ENCODE assay signal across 10 cellular contexts in the genomic region with DNA sequence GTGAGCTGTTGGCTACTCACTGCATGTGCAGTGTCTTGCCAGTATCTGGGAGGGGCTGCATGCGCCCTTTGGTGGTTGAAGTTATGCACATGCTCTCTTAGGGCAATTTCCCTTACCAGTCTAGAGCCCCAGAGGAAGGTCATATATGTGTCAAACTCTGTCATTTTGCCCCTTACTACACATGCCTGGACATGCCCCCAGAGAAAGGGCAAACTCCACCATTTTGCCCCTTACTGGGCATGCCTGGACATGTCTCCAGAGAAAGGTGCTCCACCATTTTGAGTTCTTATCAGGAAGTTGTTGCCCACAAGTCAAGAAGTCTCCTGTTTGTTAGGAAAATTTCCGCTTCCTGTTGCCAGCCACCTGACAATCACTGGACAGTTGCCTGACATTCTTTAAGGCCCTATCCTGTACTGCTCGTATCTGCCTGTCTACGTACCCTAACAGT. TPM values are rescaled to one million over a fixed set of nuclear protein-coding genes. Genes with fewer than 3 reads are reported as not detected.
DNase-seq lines count a peak whose midpoint lies in the region; ATAC-seq and TF ChIP-seq lines count a peak whose summit lies in the region.
"Had no signal": no experiment of that assay in that cellular context is flagged by ENCODE, and none has a peak within 500 bp of the region (broad histone marks: within the 10 kb centered on the region; RNA-seq: fewer than 3 reads in every experiment).

No MANE protein-coding gene starts in this region.

- H3K27ac ChIP-seq in substantia nigra (ENCODE audit: low read depth, low read length, poor library complexity, severe bottlenecking): no peak overlapping the region

- H3K4me3 ChIP-seq in foreskin fibroblast (ENCODE audit: low read depth in 1 of 2, low read length in 2 of 2): no peak overlapping the region
- H3K4me3 ChIP-seq: HAP-1 had no signal

- ATAC-seq in GM18907 (IDR thresholded peaks at IDR 0.05; ENCODE audit: unreplicated experiment): peak; percentile 61
- no peak for ATAC-seq in left colon
- no peak for ATAC-seq in GM18868 (IDR thresholded peaks at IDR 0.05; ENCODE audit: unreplicated experiment)

- intact Hi-C loops in left colon (cut with DNase I, micrococcal nuclease): no loop called here

- no peak for TF ChIP-seq CTCF in foreskin fibroblast (IDR thresholded peaks at IDR 0.05; ENCODE audit: low read depth, low read length)

- DNase-seq in COLO829 (ENCODE audit: low spot score): peak; percentile 66
- DNase-seq in NOMO-1 treated with dmso at 0.1 percent for 144 hours (lab: John Stamatoyannopoulos, UW; ENCODE audit: unreplicated experiment): peak; percentile 47
- peak; percentile 11 for DNase-seq in kidney tubule cell (ENCODE audit: low spot score)
- DNase-seq in left colon: no peak
- DNase-seq in substantia nigra (lab: John Stamatoyannopoulos, UW): no peak
- DNase-seq in foreskin fibroblast: no peak
- DNase-seq: Calu3 had no signal

RNA-seq across cellular contexts. Expression of gene PLAC8, which starts 56.4 kb away (rescaled TPM):
- 1,000 to 10,000 TPM in 1 of 2 donors, 100 to 1,000 TPM in 1; 955 to 1,006 TPM for total RNA-seq in left colon

Comparison
In these comparisons a context has a peak if more than half of its experiments do, and no peak if none do; other contexts are left out.
1. DNase-seq: peak in COLO829 (single experiment), NOMO-1 treated with dmso at 0.1 percent for 144 hours (single experiment) and kidney tubule cell (single experiment); none in left colon (0 of 2), substantia nigra (0 of 49) and foreskin fibroblast (0 of 2).